ENCODE assay signal across 8 cellular contexts in genomic region chr7:102713691-102714080, GRCh38. TPM values are rescaled to one million over a fixed set of nuclear protein-coding genes. Genes with fewer than 3 reads are reported as not detected.
DNase-seq lines count a peak whose midpoint lies in the region; ATAC-seq, FAIRE-seq and TF ChIP-seq lines count a peak whose summit lies in the region.
"Not testable (repeated sequence)": the region's sequence is repeated elsewhere in the genome, so short reads cannot be mapped to it uniquely, and the experiment has no call there.

No MANE protein-coding gene starts in this region.

- H3K27ac ChIP-seq in astrocyte (ENCODE audit: low read depth, low read length), result not testable (repeated sequence)

- H3K27me3 Mint-ChIP-seq in activated B cell treated with CpG ODN at 0.5 μM for 24 hours; astrocyte (ENCODE audit: low read depth, unreplicated experiment): not testable (repeated sequence)

- not testable (repeated sequence) for H3K27ac Mint-ChIP-seq in activated B cell treated with CpG ODN at 0.5 μM for 24 hours; astrocyte (ENCODE audit: unreplicated experiment)

- intact Hi-C loops in activated B cell treated with CpG ODN at 0.5 μM for 24 hours (cut with micrococcal nuclease), result not testable (repeated sequence)

- CTCF ChIA-PET in activated B cell treated with CpG ODN at 0.5 μM for 24 hours (lab: Charles Lee), result not testable (repeated sequence)

- H3K9ac ChIP-seq in astrocyte (ENCODE audit: low read length), result not testable (repeated sequence)

- not testable (repeated sequence) for H3K79me2 ChIP-seq in astrocyte (ENCODE audit: insufficient read depth, low read length)

- H3K4me3 Mint-ChIP-seq in activated B cell treated with CpG ODN at 0.5 μM for 24 hours; astrocyte (ENCODE audit: unreplicated experiment): not testable (repeated sequence)

- not testable (repeated sequence) for TF ChIP-seq CTCF in activated B cell treated with CpG ODN at 0.5 μM for 24 hours (IDR thresholded peaks at IDR 0.05); astrocyte (IDR thresholded peaks at IDR 0.05; ENCODE audit: insufficient read depth, low read depth, low read length)

- H3K4me1 ChIP-seq in astrocyte (ENCODE audit: insufficient read depth, low read length), result not testable (repeated sequence)

- not testable (repeated sequence) for H3K9me3 Mint-ChIP-seq in activated B cell treated with CpG ODN at 0.5 μM for 24 hours; astrocyte (ENCODE audit: unreplicated experiment)

- not testable (repeated sequence) for H3K4me1 Mint-ChIP-seq in activated B cell treated with CpG ODN at 0.5 μM for 24 hours; astrocyte (ENCODE audit: low read depth, unreplicated experiment)

- not testable (repeated sequence) for H3K27me3 ChIP-seq in astrocyte (ENCODE audit: insufficient read depth, low read length)

- FAIRE-seq in astrocyte (lab: Jason Lieb, UNC), result peak; percentile 93

- peak; percentile 70 for ATAC-seq in GM18508 (IDR thresholded peaks at IDR 0.05; ENCODE audit: insufficient read depth, unreplicated experiment)
- peak; percentile 69 for ATAC-seq in GM19397 (IDR thresholded peaks at IDR 0.05; ENCODE audit: unreplicated experiment)
- peak; percentile 69 for ATAC-seq in GM21825 (IDR thresholded peaks at IDR 0.05; ENCODE audit: unreplicated experiment)
- ATAC-seq in HG03039 (IDR thresholded peaks at IDR 0.05; ENCODE audit: unreplicated experiment), result peak; percentile 69
- peak; percentile 72 for ATAC-seq in HG03469 (IDR thresholded peaks at IDR 0.05; ENCODE audit: unreplicated experiment)
- peak; percentile 53 for ATAC-seq in activated B cell treated with CpG ODN at 0.5 μM for 24 hours (ENCODE audit: low read depth)
- ATAC-seq in stimulated activated naive CD8-positive, alpha-beta T cell treated with anti-CD3 and anti-CD28 coated beads, Interleukin-15, Interleukin-2, amounts not matched to agents 100 U/mL and 50 U/mL, for 24 hours, result peak; percentile 70

- not testable (repeated sequence) for H3K4me3 ChIP-seq in astrocyte (ENCODE audit: insufficient read depth, low read depth, low read length)

- DNase-seq in activated B cell treated with CpG ODN at 0.5 μM for 24 hours; astrocyte (ENCODE audit: low read depth); stimulated activated naive CD8-positive, alpha-beta T cell treated with anti-CD3 and anti-CD28 coated beads, Interleukin-15, Interleukin-2, amounts not matched to agents 100 U/mL and 50 U/mL, for 24 hours: not testable (repeated sequence)

- not testable (repeated sequence) for H2AFZ ChIP-seq in astrocyte (ENCODE audit: low read depth, low read length)

- not testable (repeated sequence) for H4K20me1 ChIP-seq in astrocyte (ENCODE audit: insufficient read depth, low read length)

- H3K36me3 Mint-ChIP-seq in activated B cell treated with CpG ODN at 0.5 μM for 24 hours (ENCODE audit: low read depth); astrocyte (ENCODE audit: low read depth, unreplicated experiment): not testable (repeated sequence)

- POLR2A ChIA-PET in activated B cell treated with CpG ODN at 0.5 μM for 24 hours (lab: Charles Lee), result not testable (repeated sequence)

- peak overlapping the region; percentile 39 for H3K4me2 ChIP-seq in astrocyte (ENCODE audit: low read length)

- not testable (repeated sequence) for H3K9me3 ChIP-seq in astrocyte (ENCODE audit: insufficient read depth, low read depth, low read length)

- H3K36me3 ChIP-seq in astrocyte (ENCODE audit: insufficient read depth, low read length), result not testable (repeated sequence)

RNA-seq across cellular contexts. Expression of gene FAM185A, which starts 35.1 kb away (rescaled TPM):
- 5.8 and 6.7 TPM in 2 replicates for total RNA-seq in activated B cell treated with CpG ODN at 0.5 μM for 24 hours
- total RNA-seq in astrocyte, result 4.6 and 4.9 TPM in 2 replicates

RNA-seq across cellular contexts. Expression of gene POLR2J2, which starts 42.2 kb away (rescaled TPM):
- total RNA-seq in activated B cell treated with CpG ODN at 0.5 μM for 24 hours (29.2 and 35.2 TPM in 2 replicates), astrocyte (3.1 and 3.6 TPM in 2 replicates)
